ENCODE assay signal across 11 cellular contexts in the genomic region with DNA sequence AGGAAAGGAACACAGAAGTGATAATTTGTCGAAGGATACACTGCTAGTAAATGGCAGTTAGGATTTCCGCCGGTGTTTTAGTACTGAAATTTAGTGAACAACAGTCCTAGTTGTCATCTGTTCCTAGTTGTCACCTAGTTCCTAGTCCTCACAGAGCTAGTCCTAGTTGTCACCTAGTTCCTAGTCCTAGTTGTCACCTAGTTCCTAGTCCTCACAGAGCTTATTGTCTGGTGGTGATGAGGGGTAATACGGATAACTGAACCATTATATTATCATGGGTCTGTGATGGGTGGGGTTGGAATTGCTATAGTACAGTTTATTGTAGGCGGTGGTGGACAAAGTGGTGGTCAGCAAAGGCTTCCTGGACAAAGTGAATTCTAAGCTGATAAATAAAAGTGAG. TPM values are rescaled to one million over a fixed set of nuclear protein-coding genes. Genes with fewer than 3 reads are reported as not detected.
A peak's percentile ranks its signal among the peaks of the same experiment; 100 is the strongest.
DNase-seq lines count a peak whose midpoint lies in the region; ATAC-seq and TF ChIP-seq lines count a peak whose summit lies in the region.
"Had no signal": no experiment of that assay in that cellular context is flagged by ENCODE, and none has a peak within 500 bp of the region (broad histone marks: within the 10 kb centered on the region; RNA-seq: fewer than 3 reads in every experiment).

No MANE protein-coding gene starts in this region.

- H4K20me1 ChIP-seq in SU-DHL-6 (ENCODE audit: low read depth, low read length) (peaks cover 26% of the 10 kb centered on the region), smooth muscle cell (ENCODE audit: low read depth) (peaks cover 41% of the 10 kb centered on the region)

- BruUV-seq in MCF 10A (replicated peaks; lab: Mats Ljungman, UMichigan), result no TSS peak

- H3K27me3 ChIP-seq in breast epithelium, result no peaks in the 10 kb centered on the region
- no peaks in the 10 kb centered on the region for H3K27me3 ChIP-seq in SU-DHL-6 (ENCODE audit: low read length)
- H3K27me3 ChIP-seq in smooth muscle cell (ENCODE audit: low read depth), result no peaks in the 10 kb centered on the region

- H3K27me3 Mint-ChIP-seq in MCF 10A (ENCODE audit: insufficient read depth, unreplicated experiment), result no peaks in the 10 kb centered on the region
- no peaks in the 10 kb centered on the region for H3K27me3 Mint-ChIP-seq in stimulated activated memory B cell treated with anti-CD40 and anti-IgM and Interleukin-4, amounts not matched to agents 10 μg/mL and 1 μg/mL and 100 μg/mL, for 72 hours

- no peak for ATAC-seq in GM18909 (IDR thresholded peaks at IDR 0.05; ENCODE audit: poor library complexity, unreplicated experiment)
- ATAC-seq in HG03280 (IDR thresholded peaks at IDR 0.05; ENCODE audit: unreplicated experiment), result no peak
- no peak for ATAC-seq in stimulated activated memory B cell treated with anti-CD40 and anti-IgM and Interleukin-4, amounts not matched to agents 10 μg/mL and 1 μg/mL and 100 μg/mL, for 72 hours

- POLR2A ChIA-PET in MCF 10A (lab: Yijun Ruan, JAX), result interaction anchor here (0.8 to 3.2 kb wide), 4 partner anchors 8 to 279 kb away, joined by 3 to 14 read pairs (median 4); a partner anchor contains a TSS

- H3K4me2 ChIP-seq in SU-DHL-6 (ENCODE audit: low read depth, low read length, poor library complexity, severe bottlenecking) (peak overlapping the region; percentile 84), smooth muscle cell (peak overlapping the region; percentile 94)

- H3K9ac ChIP-seq in SU-DHL-6 (ENCODE audit: low read length) (no peak overlapping the region), smooth muscle cell (ENCODE audit: low read depth) (no peak overlapping the region)

- no peaks in the 10 kb centered on the region for H3K9me3 Mint-ChIP-seq in MCF 10A (ENCODE audit: unreplicated experiment)
- no peaks in the 10 kb centered on the region for H3K9me3 Mint-ChIP-seq in stimulated activated memory B cell treated with anti-CD40 and anti-IgM and Interleukin-4, amounts not matched to agents 10 μg/mL and 1 μg/mL and 100 μg/mL, for 72 hours

- CTCF ChIA-PET in MCF 10A (lab: Yijun Ruan, JAX), result interaction anchor here (1.1 kb wide), 1 partner anchor 102 kb away, joined by 4 read pairs; no protein-coding TSS in a partner anchor

- H3K36me3 Mint-ChIP-seq in MCF 10A (ENCODE audit: insufficient read depth, unreplicated experiment), result peaks cover 28% of the 10 kb centered on the region
- peaks cover 27% of the 10 kb centered on the region for H3K36me3 Mint-ChIP-seq in stimulated activated memory B cell treated with anti-CD40 and anti-IgM and Interleukin-4, amounts not matched to agents 10 μg/mL and 1 μg/mL and 100 μg/mL, for 72 hours

- TF ChIP-seq CTCF in MCF 10A (IDR thresholded peaks at IDR 0.05; ENCODE audit: unreplicated experiment) (no peak), breast epithelium (IDR thresholded peaks at IDR 0.05) (no peak), SU-DHL-6 (IDR thresholded peaks at IDR 0.05; ENCODE audit: insufficient read depth, low read length, poor library complexity, severe bottlenecking) (no peak), fibroblast of villous mesenchyme (IDR thresholded peaks at IDR 0.05; ENCODE audit: insufficient read depth, low read depth, low read length) (no peak), smooth muscle cell (IDR thresholded peaks at IDR 0.05; ENCODE audit: borderline replicate concordance, insufficient read depth, poor library complexity, severe bottlenecking) (no peak)

- DNase-seq in MCF 10A (ENCODE audit: unreplicated experiment) (no peak), breast epithelium (ENCODE audit: low spot score in 2 of 2) (no peak), fibroblast of villous mesenchyme (ENCODE audit: low read depth) (no peak), smooth muscle cell (lab: John Stamatoyannopoulos, UW; ENCODE audit: unreplicated experiment) (no peak)
- DNase-seq: effector CD8-positive, alpha-beta T cell; NCI-H226 had no signal

- peak overlapping the region; percentile 90 for H3K4me3 Mint-ChIP-seq in MCF 10A (ENCODE audit: unreplicated experiment)
- H3K4me3 Mint-ChIP-seq in stimulated activated memory B cell treated with anti-CD40 and anti-IgM and Interleukin-4, amounts not matched to agents 10 μg/mL and 1 μg/mL and 100 μg/mL, for 72 hours, result no peak overlapping the region

- no peak overlapping the region for H2AFZ ChIP-seq in SU-DHL-6 (ENCODE audit: low read depth, low read length, severe bottlenecking)
- no peak overlapping the region for H2AFZ ChIP-seq in smooth muscle cell (ENCODE audit: low read depth)

- TF ChIP-seq POLR2A in breast epithelium (IDR thresholded peaks at IDR 0.05), result no peak

- peaks cover 0 to 10% of the 10 kb centered on the region in 2 donors for H3K4me1 ChIP-seq in breast epithelium
- peaks cover 17% of the 10 kb centered on the region for H3K4me1 ChIP-seq in smooth muscle cell (ENCODE audit: low read depth)

- H3K27ac ChIP-seq in breast epithelium, result no peak overlapping the region
- H3K27ac ChIP-seq in SU-DHL-6 (ENCODE audit: low read depth, low read length), result no peak overlapping the region
- H3K27ac ChIP-seq in smooth muscle cell (ENCODE audit: low read depth), result no peak overlapping the region

- H3K36me3 ChIP-seq in breast epithelium, result peaks cover 10% of the 10 kb centered on the region
- peaks cover 34% of the 10 kb centered on the region for H3K36me3 ChIP-seq in SU-DHL-6 (ENCODE audit: low read length)
- peaks cover 13% of the 10 kb centered on the region for H3K36me3 ChIP-seq in smooth muscle cell (ENCODE audit: low read depth)

- no peaks in the 10 kb centered on the region for H3K9me2 ChIP-seq in SU-DHL-6 (replicated peaks; ENCODE audit: insufficient read depth, low read length)

- H3K9me3 ChIP-seq in breast epithelium (no peaks in the 10 kb centered on the region), SU-DHL-6 (ENCODE audit: insufficient read depth, low read length) (no peaks in the 10 kb centered on the region), smooth muscle cell (replicated peaks; ENCODE audit: low read depth) (no peaks in the 10 kb centered on the region)

- H3F3A ChIP-seq in SU-DHL-6 (ENCODE audit: insufficient read depth) (0 out of 2 replicates have a peak, but pooled peaks cover 4% of the 10 kb centered on the region), smooth muscle cell (ENCODE audit: low read depth) (peaks cover 6% of the 10 kb centered on the region)

- 95% methylated on average over 5 of the region's 5 CpGs for WGBS in smooth muscle cell (ENCODE audit: low lambda C conversion rate)

- peaks cover 34% of the 10 kb centered on the region for H3K4me1 Mint-ChIP-seq in MCF 10A (ENCODE audit: insufficient read depth, unreplicated experiment)
- peaks cover 44% of the 10 kb centered on the region for H3K4me1 Mint-ChIP-seq in stimulated activated memory B cell treated with anti-CD40 and anti-IgM and Interleukin-4, amounts not matched to agents 10 μg/mL and 1 μg/mL and 100 μg/mL, for 72 hours

- H3K4me3 ChIP-seq in breast epithelium (no peak overlapping the region), SU-DHL-6 (ENCODE audit: insufficient read depth, low read length, poor library complexity, severe bottlenecking) (peak overlapping the region; percentile 94), fibroblast of villous mesenchyme (ENCODE audit: low read depth, low read length) (peak overlapping the region; percentile 92), smooth muscle cell (peak overlapping the region; percentile 81)

- intact Hi-C loops in MCF 10A (cut with micrococcal nuclease), result no loop called here
- intact Hi-C loops in breast epithelium (cut with DNase I; ENCODE audit: low total_unique reads), result no loop called here

- H3K27ac Mint-ChIP-seq in MCF 10A (ENCODE audit: low read depth, unreplicated experiment), result no peak overlapping the region
- H3K27ac Mint-ChIP-seq in stimulated activated memory B cell treated with anti-CD40 and anti-IgM and Interleukin-4, amounts not matched to agents 10 μg/mL and 1 μg/mL and 100 μg/mL, for 72 hours, result no peak overlapping the region

- H3K79me2 ChIP-seq in SU-DHL-6 (ENCODE audit: insufficient read depth, low read length) (peaks cover 36% of the 10 kb centered on the region), smooth muscle cell (ENCODE audit: low read depth) (peaks cover 28% of the 10 kb centered on the region)

RNA-seq across cellular contexts. Expression of a gene that starts 1.8 kb away (rescaled TPM):
- total RNA-seq in MCF 10A (2022) (10.2 and 11.2 TPM in 2 replicates), breast epithelium (10 to 100 TPM; 13.9 to 20.9 (median 15.4) TPM), fibroblast of villous mesenchyme (11.0 and 16.4 TPM in 2 replicates), smooth muscle cell (11.0 and 16.6 TPM in 2 replicates)
- 3.2 and 6.5 TPM in 2 replicates for polyA plus RNA-seq in smooth muscle cell

RNA-seq across cellular contexts. Expression of a gene that starts 50.3 kb away (rescaled TPM):
- total RNA-seq in MCF 10A (2022) (163 and 227 TPM in 2 replicates), breast epithelium (100 to 1,000 TPM in 1 of 3 donors, 10 to 100 TPM in 1, 1 to 10 TPM in 1; 2.1 to 165 (median 95.4) TPM), fibroblast of villous mesenchyme (28.1 and 33.2 TPM in 2 replicates), smooth muscle cell (309 and 347 TPM in 2 replicates)
- 64.1 and 170 TPM in 2 replicates for polyA plus RNA-seq in smooth muscle cell
- polyA plus RNA-seq: CD14-positive monocyte had no signal

Comparison
In these comparisons a context has a peak if more than half of its experiments do, and no peak if none do; other contexts are left out.
1. H3K4me3 ChIP-seq: peak in SU-DHL-6 (single experiment), fibroblast of villous mesenchyme (single experiment) and smooth muscle cell (single experiment); none in breast epithelium (0 of 3).